Comparison of ENCODE assay signal across 1 cellular context in the genomic region with DNA sequence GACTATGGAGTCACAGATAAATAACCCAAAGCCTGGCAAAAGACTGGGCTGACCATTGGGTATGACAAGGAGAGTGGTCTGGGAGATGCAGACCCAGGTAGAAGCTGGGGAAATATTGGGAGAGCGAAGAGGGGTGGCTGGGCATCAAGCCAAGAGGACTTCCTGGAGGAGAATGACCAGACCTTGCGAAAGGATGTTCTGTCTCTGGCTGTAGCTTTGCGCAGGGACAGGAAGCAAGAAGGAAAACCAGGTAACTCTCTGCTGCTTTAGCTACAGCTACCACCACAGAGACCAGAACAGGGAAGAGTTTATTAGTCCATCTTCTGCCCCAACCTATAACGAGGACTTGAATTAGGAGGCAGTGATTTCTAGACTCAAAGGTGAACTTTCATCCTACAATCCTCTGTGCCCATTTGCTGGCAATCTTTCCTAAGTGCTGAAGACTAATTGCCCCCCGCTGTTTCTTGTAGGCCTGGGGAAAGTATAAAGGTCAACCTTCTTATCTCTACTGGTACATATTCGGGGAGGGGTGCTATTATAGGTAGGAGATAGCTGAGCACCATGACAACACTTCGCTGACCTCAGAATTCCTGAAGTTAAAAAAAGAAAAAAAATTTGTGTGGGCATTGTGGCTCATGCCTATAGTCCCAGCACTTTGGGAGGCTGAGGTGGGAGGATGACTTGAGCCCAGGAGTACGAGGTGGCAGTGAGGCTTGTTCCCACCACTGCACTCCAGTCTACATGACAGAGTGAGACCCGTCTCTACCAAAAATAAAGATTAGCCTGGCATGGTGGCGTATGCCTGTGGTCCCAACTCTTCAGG.
TF ChIP-seq lines count a peak whose summit lies in the region.

No MANE protein-coding gene starts in this region.

TF ChIP-seq in HepG2, 621 proteins besides CTCF, POLR2A, EP300 and RAD21 (continued from another document and continues in another):
- no peak for TF ChIP-seq TP53 (CRISPR knock-in tag; conservative IDR thresholded peaks at IDR 0.05)
- peak; percentile 15; the same call in 1 of the 2 replicates for TF ChIP-seq POGZ (CRISPR knock-in tag; IDR thresholded peaks at IDR 0.05)
- no peak for TF ChIP-seq ZNF75D (CRISPR knock-in tag; IDR thresholded peaks at IDR 0.05; ENCODE audit: borderline replicate concordance)
- TF ChIP-seq, protein P1, sequence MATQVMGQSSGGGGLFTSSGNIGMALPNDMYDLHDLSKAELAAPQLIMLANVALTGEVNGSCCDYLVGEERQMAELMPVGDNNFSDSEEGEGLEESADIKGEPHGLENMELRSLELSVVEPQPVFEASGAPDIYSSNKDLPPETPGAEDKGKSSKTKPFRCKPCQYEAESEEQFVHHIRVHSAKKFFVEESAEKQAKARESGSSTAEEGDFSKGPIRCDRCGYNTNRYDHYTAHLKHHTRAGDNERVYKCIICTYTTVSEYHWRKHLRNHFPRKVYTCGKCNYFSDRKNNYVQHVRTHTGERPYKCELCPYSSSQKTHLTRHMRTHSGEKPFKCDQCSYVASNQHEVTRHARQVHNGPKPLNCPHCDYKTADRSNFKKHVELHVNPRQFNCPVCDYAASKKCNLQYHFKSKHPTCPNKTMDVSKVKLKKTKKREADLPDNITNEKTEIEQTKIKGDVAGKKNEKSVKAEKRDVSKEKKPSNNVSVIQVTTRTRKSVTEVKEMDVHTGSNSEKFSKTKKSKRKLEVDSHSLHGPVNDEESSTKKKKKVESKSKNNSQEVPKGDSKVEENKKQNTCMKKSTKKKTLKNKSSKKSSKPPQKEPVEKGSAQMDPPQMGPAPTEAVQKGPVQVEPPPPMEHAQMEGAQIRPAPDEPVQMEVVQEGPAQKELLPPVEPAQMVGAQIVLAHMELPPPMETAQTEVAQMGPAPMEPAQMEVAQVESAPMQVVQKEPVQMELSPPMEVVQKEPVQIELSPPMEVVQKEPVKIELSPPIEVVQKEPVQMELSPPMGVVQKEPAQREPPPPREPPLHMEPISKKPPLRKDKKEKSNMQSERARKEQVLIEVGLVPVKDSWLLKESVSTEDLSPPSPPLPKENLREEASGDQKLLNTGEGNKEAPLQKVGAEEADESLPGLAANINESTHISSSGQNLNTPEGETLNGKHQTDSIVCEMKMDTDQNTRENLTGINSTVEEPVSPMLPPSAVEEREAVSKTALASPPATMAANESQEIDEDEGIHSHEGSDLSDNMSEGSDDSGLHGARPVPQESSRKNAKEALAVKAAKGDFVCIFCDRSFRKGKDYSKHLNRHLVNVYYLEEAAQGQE (IDR thresholded peaks at IDR 0.05; ENCODE audit: borderline replicate concordance in 1 of 2, low read depth in 1 of 2, low read length in 2 of 2) = no peak
- no peak for TF ChIP-seq MZF1 (CRISPR knock-in tag; IDR thresholded peaks at IDR 0.05; ENCODE audit: borderline replicate concordance)
- no peak for TF ChIP-seq PAWR (CRISPR knock-in tag; IDR thresholded peaks at IDR 0.05; ENCODE audit: borderline replicate concordance)
- no peak for TF ChIP-seq FOXK1 (CRISPR knock-in tag; IDR thresholded peaks at IDR 0.05; ENCODE audit: borderline replicate concordance, low read depth)
- TF ChIP-seq ZNF737 (CRISPR knock-in tag; IDR thresholded peaks at IDR 0.05; ENCODE audit: borderline replicate concordance) = no peak
- TF ChIP-seq ZNF713 (CRISPR knock-in tag; IDR thresholded peaks at IDR 0.05) = no peak
- no peak for TF ChIP-seq CCAR2 (optimal IDR thresholded peaks at IDR 0.05; ENCODE audit: low read depth, low read length)
- no peak for TF ChIP-seq ZNF430 (CRISPR knock-in tag; IDR thresholded peaks at IDR 0.05)
- peak in 1 of 2 experiments; percentile 47; a peak in 1 of 4 replicates for TF ChIP-seq NR2F1 (CRISPR knock-in tag; IDR thresholded peaks at IDR 0.05)
- TF ChIP-seq RARA (CRISPR knock-in tag; IDR thresholded peaks at IDR 0.05) = no peak
- TF ChIP-seq KLF11 (CRISPR knock-in tag; IDR thresholded peaks at IDR 0.05) = 0 out of 2 replicates have a peak, but pooled peaks have one; percentile 6
- 0 out of 2 replicates have a peak, but pooled peaks have one; percentile 12 for TF ChIP-seq ZNF747 (CRISPR knock-in tag; IDR thresholded peaks at IDR 0.05; ENCODE audit: borderline replicate concordance)
- TF ChIP-seq ZNF296 (CRISPR knock-in tag; conservative IDR thresholded peaks at IDR 0.05) = no peak
- no peak for TF ChIP-seq MTA1 (CRISPR knock-in tag; IDR thresholded peaks at IDR 0.05; ENCODE audit: borderline replicate concordance)
- TF ChIP-seq WIZ (CRISPR knock-in tag; IDR thresholded peaks at IDR 0.05) = no peak
- TF ChIP-seq BCL6 (CRISPR knock-in tag; IDR thresholded peaks at IDR 0.05) = no peak
- no peak for TF ChIP-seq ATF6 (CRISPR knock-in tag; conservative IDR thresholded peaks at IDR 0.05)
- TF ChIP-seq ZBTB20 (CRISPR knock-in tag; IDR thresholded peaks at IDR 0.05; ENCODE audit: borderline replicate concordance, low read depth) = no peak
- no peak for TF ChIP-seq TOPORS (CRISPR knock-in tag; IDR thresholded peaks at IDR 0.05)
- TF ChIP-seq ZNF530 (CRISPR knock-in tag; IDR thresholded peaks at IDR 0.05; ENCODE audit: low read depth) = no peak
- TF ChIP-seq, protein P2, sequence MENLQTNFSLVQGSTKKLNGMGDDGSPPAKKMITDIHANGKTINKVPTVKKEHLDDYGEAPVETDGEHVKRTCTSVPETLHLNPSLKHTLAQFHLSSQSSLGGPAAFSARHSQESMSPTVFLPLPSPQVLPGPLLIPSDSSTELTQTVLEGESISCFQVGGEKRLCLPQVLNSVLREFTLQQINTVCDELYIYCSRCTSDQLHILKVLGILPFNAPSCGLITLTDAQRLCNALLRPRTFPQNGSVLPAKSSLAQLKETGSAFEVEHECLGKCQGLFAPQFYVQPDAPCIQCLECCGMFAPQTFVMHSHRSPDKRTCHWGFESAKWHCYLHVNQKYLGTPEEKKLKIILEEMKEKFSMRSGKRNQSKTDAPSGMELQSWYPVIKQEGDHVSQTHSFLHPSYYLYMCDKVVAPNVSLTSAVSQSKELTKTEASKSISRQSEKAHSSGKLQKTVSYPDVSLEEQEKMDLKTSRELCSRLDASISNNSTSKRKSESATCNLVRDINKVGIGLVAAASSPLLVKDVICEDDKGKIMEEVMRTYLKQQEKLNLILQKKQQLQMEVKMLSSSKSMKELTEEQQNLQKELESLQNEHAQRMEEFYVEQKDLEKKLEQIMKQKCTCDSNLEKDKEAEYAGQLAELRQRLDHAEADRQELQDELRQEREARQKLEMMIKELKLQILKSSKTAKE (CRISPR knock-in tag; IDR thresholded peaks at IDR 0.05; ENCODE audit: borderline replicate concordance) = no peak
- TF ChIP-seq SNAPC2 (CRISPR knock-in tag; IDR thresholded peaks at IDR 0.05) = no peak
- peak; percentile 28; the same call in 1 of the 2 replicates for TF ChIP-seq ZFX (CRISPR knock-in tag; IDR thresholded peaks at IDR 0.05; ENCODE audit: low read depth)
- TF ChIP-seq ZNF331 (CRISPR knock-in tag; IDR thresholded peaks at IDR 0.05) = no peak
- no peak for TF ChIP-seq ZNF547 (CRISPR knock-in tag; IDR thresholded peaks at IDR 0.05)
- no peak for TF ChIP-seq JUNB (CRISPR knock-in tag; IDR thresholded peaks at IDR 0.05; ENCODE audit: borderline replicate concordance)
- TF ChIP-seq, protein P3, sequence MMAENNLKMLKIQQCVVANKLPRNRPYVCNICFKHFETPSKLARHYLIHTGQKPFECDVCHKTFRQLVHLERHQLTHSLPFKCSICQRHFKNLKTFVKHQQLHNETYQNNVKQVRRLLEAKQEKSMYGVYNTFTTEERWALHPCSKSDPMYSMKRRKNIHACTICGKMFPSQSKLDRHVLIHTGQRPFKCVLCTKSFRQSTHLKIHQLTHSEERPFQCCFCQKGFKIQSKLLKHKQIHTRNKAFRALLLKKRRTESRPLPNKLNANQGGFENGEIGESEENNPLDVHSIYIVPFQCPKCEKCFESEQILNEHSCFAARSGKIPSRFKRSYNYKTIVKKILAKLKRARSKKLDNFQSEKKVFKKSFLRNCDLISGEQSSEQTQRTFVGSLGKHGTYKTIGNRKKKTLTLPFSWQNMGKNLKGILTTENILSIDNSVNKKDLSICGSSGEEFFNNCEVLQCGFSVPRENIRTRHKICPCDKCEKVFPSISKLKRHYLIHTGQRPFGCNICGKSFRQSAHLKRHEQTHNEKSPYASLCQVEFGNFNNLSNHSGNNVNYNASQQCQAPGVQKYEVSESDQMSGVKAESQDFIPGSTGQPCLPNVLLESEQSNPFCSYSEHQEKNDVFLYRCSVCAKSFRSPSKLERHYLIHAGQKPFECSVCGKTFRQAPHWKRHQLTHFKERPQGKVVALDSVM (CRISPR knock-in tag; IDR thresholded peaks at IDR 0.05) = peak; percentile 59; the same call in 1 of the 2 replicates
- TF ChIP-seq NFATC3 (CRISPR knock-in tag; IDR thresholded peaks at IDR 0.05) = no peak
- no peak for TF ChIP-seq MXD3 (CRISPR knock-in tag; IDR thresholded peaks at IDR 0.05)
- TF ChIP-seq ZNF256 (CRISPR knock-in tag; conservative IDR thresholded peaks at IDR 0.05) = no peak
- TF ChIP-seq ZNF562 (CRISPR knock-in tag; IDR thresholded peaks at IDR 0.05; ENCODE audit: borderline replicate concordance) = no peak
- no peak for TF ChIP-seq YEATS4 (CRISPR knock-in tag; IDR thresholded peaks at IDR 0.05; ENCODE audit: borderline replicate concordance)
- no peak for TF ChIP-seq ZNF451 (CRISPR knock-in tag; IDR thresholded peaks at IDR 0.05)
- TF ChIP-seq ZNF781 (CRISPR knock-in tag; IDR thresholded peaks at IDR 0.05; ENCODE audit: borderline replicate concordance, not compliant biosample characterization) = no peak
- TF ChIP-seq SMAD3 (CRISPR knock-in tag; IDR thresholded peaks at IDR 0.05) = no peak
- TF ChIP-seq FIP1L1 (IDR thresholded peaks at IDR 0.05; ENCODE audit: borderline replicate concordance, insufficient read depth, low read depth, low read length) = no peak
- peak; percentile 31; the same call in 1 of the 2 replicates for TF ChIP-seq ZBTB21 (CRISPR knock-in tag; IDR thresholded peaks at IDR 0.05)
- TF ChIP-seq, protein P4, sequence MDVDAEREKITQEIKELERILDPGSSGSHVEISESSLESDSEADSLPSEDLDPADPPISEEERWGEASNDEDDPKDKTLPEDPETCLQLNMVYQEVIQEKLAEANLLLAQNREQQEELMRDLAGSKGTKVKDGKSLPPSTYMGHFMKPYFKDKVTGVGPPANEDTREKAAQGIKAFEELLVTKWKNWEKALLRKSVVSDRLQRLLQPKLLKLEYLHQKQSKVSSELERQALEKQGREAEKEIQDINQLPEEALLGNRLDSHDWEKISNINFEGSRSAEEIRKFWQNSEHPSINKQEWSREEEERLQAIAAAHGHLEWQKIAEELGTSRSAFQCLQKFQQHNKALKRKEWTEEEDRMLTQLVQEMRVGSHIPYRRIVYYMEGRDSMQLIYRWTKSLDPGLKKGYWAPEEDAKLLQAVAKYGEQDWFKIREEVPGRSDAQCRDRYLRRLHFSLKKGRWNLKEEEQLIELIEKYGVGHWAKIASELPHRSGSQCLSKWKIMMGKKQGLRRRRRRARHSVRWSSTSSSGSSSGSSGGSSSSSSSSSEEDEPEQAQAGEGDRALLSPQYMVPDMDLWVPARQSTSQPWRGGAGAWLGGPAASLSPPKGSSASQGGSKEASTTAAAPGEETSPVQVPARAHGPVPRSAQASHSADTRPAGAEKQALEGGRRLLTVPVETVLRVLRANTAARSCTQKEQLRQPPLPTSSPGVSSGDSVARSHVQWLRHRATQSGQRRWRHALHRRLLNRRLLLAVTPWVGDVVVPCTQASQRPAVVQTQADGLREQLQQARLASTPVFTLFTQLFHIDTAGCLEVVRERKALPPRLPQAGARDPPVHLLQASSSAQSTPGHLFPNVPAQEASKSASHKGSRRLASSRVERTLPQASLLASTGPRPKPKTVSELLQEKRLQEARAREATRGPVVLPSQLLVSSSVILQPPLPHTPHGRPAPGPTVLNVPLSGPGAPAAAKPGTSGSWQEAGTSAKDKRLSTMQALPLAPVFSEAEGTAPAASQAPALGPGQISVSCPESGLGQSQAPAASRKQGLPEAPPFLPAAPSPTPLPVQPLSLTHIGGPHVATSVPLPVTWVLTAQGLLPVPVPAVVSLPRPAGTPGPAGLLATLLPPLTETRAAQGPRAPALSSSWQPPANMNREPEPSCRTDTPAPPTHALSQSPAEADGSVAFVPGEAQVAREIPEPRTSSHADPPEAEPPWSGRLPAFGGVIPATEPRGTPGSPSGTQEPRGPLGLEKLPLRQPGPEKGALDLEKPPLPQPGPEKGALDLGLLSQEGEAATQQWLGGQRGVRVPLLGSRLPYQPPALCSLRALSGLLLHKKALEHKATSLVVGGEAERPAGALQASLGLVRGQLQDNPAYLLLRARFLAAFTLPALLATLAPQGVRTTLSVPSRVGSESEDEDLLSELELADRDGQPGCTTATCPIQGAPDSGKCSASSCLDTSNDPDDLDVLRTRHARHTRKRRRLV (CRISPR knock-in tag; IDR thresholded peaks at IDR 0.05) = no peak
- no peak for TF ChIP-seq ZFP62 (CRISPR knock-in tag; IDR thresholded peaks at IDR 0.05)
- TF ChIP-seq NAIF1 (CRISPR knock-in tag; IDR thresholded peaks at IDR 0.05; ENCODE audit: borderline replicate concordance) = no peak
- no peak for TF ChIP-seq CAMTA2 (CRISPR knock-in tag; IDR thresholded peaks at IDR 0.05; ENCODE audit: borderline replicate concordance)
- TF ChIP-seq CENPX (CRISPR knock-in tag; IDR thresholded peaks at IDR 0.05) = no peak
